8 cellular contexts compared by ENCODE assay signal in the genomic region with DNA sequence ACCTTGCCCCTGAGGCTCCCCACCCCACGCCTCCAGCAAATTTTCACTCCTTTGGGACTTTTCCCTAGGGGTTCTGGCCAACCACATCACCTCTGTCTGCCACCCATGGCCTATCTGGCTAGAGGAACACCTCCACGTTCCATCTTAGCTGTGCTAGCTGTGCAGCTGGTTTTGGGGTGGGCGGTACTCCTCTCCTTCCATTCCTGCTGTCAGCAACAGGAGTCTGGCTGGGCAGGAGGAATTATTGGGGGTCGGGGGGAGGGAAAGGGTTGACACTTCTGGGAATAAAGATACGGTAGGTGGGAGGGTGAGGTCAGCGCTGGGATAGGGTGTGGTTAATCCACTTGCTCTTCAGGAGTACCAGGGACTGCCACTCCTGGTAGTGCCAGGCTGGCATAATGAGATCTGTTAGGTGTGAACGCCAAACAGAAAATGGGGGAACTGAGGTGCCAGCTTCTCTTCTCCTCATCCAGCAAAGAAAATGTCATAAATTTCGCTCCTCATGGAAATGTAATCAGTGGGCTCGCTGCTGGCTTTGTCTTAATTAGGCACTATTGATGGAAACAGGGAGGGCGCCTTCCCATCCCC. TPM values are rescaled to one million over a fixed set of nuclear protein-coding genes. Genes with fewer than 3 reads are reported as not detected.
DNase-seq lines count a peak whose midpoint lies in the region; ATAC-seq and TF ChIP-seq lines count a peak whose summit lies in the region.

No MANE protein-coding gene starts in this region.

- DNase-seq in DMS79 treated with DMSO at 0.1 percent for 48 hours (lab: John Stamatoyannopoulos, UW): peak; percentile 62
- no peak for DNase-seq in DMS79 (lab: John Stamatoyannopoulos, UW)
- DNase-seq in stimulated activated naive B cell treated with anti-CD40 and anti-IgM and Interleukin-4, amounts not matched to agents 10 μg/mL and 1 μg/mL and 100 μg/mL, for 72 hours: no peak
- no peak for DNase-seq in adrenal gland

- no peak for TF ChIP-seq CTCF in adrenal gland (IDR thresholded peaks at IDR 0.05)

- H3K36me3 Mint-ChIP-seq in activated T-helper 17 cell treated with anti-CD3 and anti-CD28 coated beads, Interleukin-2, amount 50 U/mL, for 72 hours (ENCODE audit: low read depth): no peaks in the 10 kb centered on the region
- no peaks in the 10 kb centered on the region for H3K36me3 Mint-ChIP-seq in stimulated activated naive B cell treated with anti-CD40 and anti-IgM and Interleukin-4, amounts not matched to agents 10 μg/mL and 1 μg/mL and 100 μg/mL, for 72 hours

- H3K36me3 ChIP-seq in adrenal gland (replicated peaks in 1 of 2): no peaks in the 10 kb centered on the region

- intact Hi-C loops in adrenal gland (cut with DNase I): no loop called here

- peaks cover 11 to 14% of the 10 kb centered on the region in 2 donors for H3K4me1 ChIP-seq in adrenal gland (replicated peaks in 1 of 2)

- peak overlapping the region in 1 of 5 donors; percentile 22 for H3K27ac ChIP-seq in adrenal gland

- H3K4me3 ChIP-seq in iPS-18c (ENCODE audit: insufficient read depth, low read depth, low read length): peak overlapping the region; percentile 89
- H3K4me3 ChIP-seq in adrenal gland: peak overlapping the region in 1 of 4 donors; percentile 65

- WGBS in adrenal gland, 4 donors: 11 to 20% (median 16%) methylated on average over 9 to 10 of the region's 10 CpGs

- H3K4me3 Mint-ChIP-seq in activated T-helper 17 cell treated with anti-CD3 and anti-CD28 coated beads, Interleukin-2, amount 50 U/mL, for 72 hours: peak overlapping the region; percentile 59
- peak overlapping the region; percentile 2 to 87 for H3K4me3 Mint-ChIP-seq in stimulated activated naive B cell treated with anti-CD40 and anti-IgM and Interleukin-4, amounts not matched to agents 10 μg/mL and 1 μg/mL and 100 μg/mL, for 72 hours

- H3K27me3 ChIP-seq in adrenal gland: peaks cover 14% of the 10 kb centered on the region

- H3K4me1 Mint-ChIP-seq in activated T-helper 17 cell treated with anti-CD3 and anti-CD28 coated beads, Interleukin-2, amount 50 U/mL, for 72 hours: peaks cover 5% of the 10 kb centered on the region
- peaks cover 13 to 23% of the 10 kb centered on the region in 2 donors for H3K4me1 Mint-ChIP-seq in stimulated activated naive B cell treated with anti-CD40 and anti-IgM and Interleukin-4, amounts not matched to agents 10 μg/mL and 1 μg/mL and 100 μg/mL, for 72 hours

- no peak for TF ChIP-seq POLR2A in adrenal gland (IDR thresholded peaks at IDR 0.05)

- ATAC-seq in activated T-helper 17 cell treated with anti-CD3 and anti-CD28 coated beads, Interleukin-2, amount 50 U/mL, for 72 hours (replicated peaks): no peak
- ATAC-seq in stimulated activated naive B cell treated with anti-CD40 and anti-IgM and Interleukin-4, amounts not matched to agents 10 μg/mL and 1 μg/mL and 100 μg/mL, for 72 hours (replicated peaks): no peak
- ATAC-seq in GM21390 (IDR thresholded peaks at IDR 0.05; ENCODE audit: unreplicated experiment): no peak
- ATAC-seq in HG03135 (IDR thresholded peaks at IDR 0.05; ENCODE audit: unreplicated experiment): no peak

- peaks cover 66% of the 10 kb centered on the region for H3K27me3 Mint-ChIP-seq in activated T-helper 17 cell treated with anti-CD3 and anti-CD28 coated beads, Interleukin-2, amount 50 U/mL, for 72 hours
- peaks cover 83 to 97% of the 10 kb centered on the region in 2 donors for H3K27me3 Mint-ChIP-seq in stimulated activated naive B cell treated with anti-CD40 and anti-IgM and Interleukin-4, amounts not matched to agents 10 μg/mL and 1 μg/mL and 100 μg/mL, for 72 hours

- H3K9me3 Mint-ChIP-seq in activated T-helper 17 cell treated with anti-CD3 and anti-CD28 coated beads, Interleukin-2, amount 50 U/mL, for 72 hours: no peaks in the 10 kb centered on the region
- no peaks in the 10 kb centered on the region for H3K9me3 Mint-ChIP-seq in stimulated activated naive B cell treated with anti-CD40 and anti-IgM and Interleukin-4, amounts not matched to agents 10 μg/mL and 1 μg/mL and 100 μg/mL, for 72 hours

- H3K9me3 ChIP-seq in iPS-18c (ENCODE audit: control insufficient read depth, insufficient read depth, low read length): peaks cover under 1% of the 10 kb centered on the region
- no peaks in the 10 kb centered on the region for H3K9me3 ChIP-seq in adrenal gland (replicated peaks in 1 of 3)

- H3K27ac Mint-ChIP-seq in activated T-helper 17 cell treated with anti-CD3 and anti-CD28 coated beads, Interleukin-2, amount 50 U/mL, for 72 hours: no peak overlapping the region
- no peak overlapping the region for H3K27ac Mint-ChIP-seq in stimulated activated naive B cell treated with anti-CD40 and anti-IgM and Interleukin-4, amounts not matched to agents 10 μg/mL and 1 μg/mL and 100 μg/mL, for 72 hours

RNA-seq across cellular contexts. Expression of a gene that starts 1.2 kb away (rescaled TPM):
- under 1 TPM in 1 of 2 donors, not detected in 1; 0.06 TPM for total RNA-seq in activated T-helper 17 cell treated with anti-CD3 and anti-CD28 coated beads, Interleukin-2, amount 50 U/mL, for 72 hours
- under 1 TPM; 0.04 to 0.26 (median 0.12) TPM for total RNA-seq in adrenal gland
- polyA plus RNA-seq in adrenal gland: under 1 TPM; 0.02 to 0.08 (median 0.07) TPM

RNA-seq across cellular contexts. Expression of a gene that starts 11.4 kb away (rescaled TPM):
- not detected for total RNA-seq in activated T-helper 17 cell treated with anti-CD3 and anti-CD28 coated beads, Interleukin-2, amount 50 U/mL, for 72 hours
- 1 to 10 TPM in 4 of 8 donors, under 1 TPM in 3, not detected in 1; 0.26 to 1.5 (median 1.1) TPM for total RNA-seq in adrenal gland
- 1 to 10 TPM in 2 of 3 donors, under 1 TPM in 1; 0.61 to 4.3 (median 1.2) TPM for polyA plus RNA-seq in adrenal gland

RNA-seq across cellular contexts. Expression of a gene that starts 28.1 kb away (rescaled TPM):
- 10 to 100 TPM; 18.0 to 32.9 TPM for total RNA-seq in activated T-helper 17 cell treated with anti-CD3 and anti-CD28 coated beads, Interleukin-2, amount 50 U/mL, for 72 hours
- total RNA-seq in adrenal gland: 10 to 100 TPM in 1 of 8 donors, 1 to 10 TPM in 7; 3.4 to 15.3 (median 6.2) TPM
- 10 to 100 TPM in 2 of 3 donors, 1 to 10 TPM in 1; 4.5 to 31.0 (median 21.1) TPM for polyA plus RNA-seq in adrenal gland

RNA-seq across cellular contexts. Expression of a gene that starts 29.1 kb away (rescaled TPM):
- 100 to 1,000 TPM in 1 of 2 donors, 10 to 100 TPM in 1; 79.0 to 137 TPM for total RNA-seq in activated T-helper 17 cell treated with anti-CD3 and anti-CD28 coated beads, Interleukin-2, amount 50 U/mL, for 72 hours
- 10 to 100 TPM; 25.8 to 85.9 (median 32.2) TPM for total RNA-seq in adrenal gland
- 10 to 100 TPM; 13.4 to 19.9 (median 17.4) TPM for polyA plus RNA-seq in adrenal gland
